ENCODE assay signal across 15 cellular contexts in the genomic region with DNA sequence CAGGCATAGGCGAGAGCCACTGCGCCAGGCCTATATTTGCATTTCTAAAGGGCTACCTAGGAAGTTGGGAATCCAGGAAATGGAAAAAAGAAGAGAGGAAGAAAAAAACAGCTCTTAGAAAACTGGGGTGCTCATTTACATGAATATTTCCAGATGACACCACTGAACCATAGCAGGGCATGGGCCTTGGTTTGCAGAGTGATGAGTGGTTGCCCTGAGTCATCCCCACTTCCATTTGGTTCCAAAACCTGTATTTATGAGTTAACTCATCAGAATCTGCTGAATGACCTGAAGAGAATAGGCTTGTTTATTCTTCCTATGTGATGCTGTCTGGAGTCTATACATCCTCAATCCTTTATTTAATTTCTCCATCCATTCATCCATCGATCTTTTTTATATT. TPM values are rescaled to one million over a fixed set of nuclear protein-coding genes. Genes with fewer than 3 reads are reported as not detected.
DNase-seq lines count a peak whose midpoint lies in the region; TF ChIP-seq lines count a peak whose summit lies in the region.
"Had no signal": no experiment of that assay in that cellular context is flagged by ENCODE, and none has a peak within 500 bp of the region (broad histone marks: within the 10 kb centered on the region; RNA-seq: fewer than 3 reads in every experiment).

No MANE protein-coding gene starts in this region.

- H3K4me1 ChIP-seq in vagina = no peaks in the 10 kb centered on the region

- H3K27ac Mint-ChIP-seq in immature natural killer cell = no peak overlapping the region
- H3K27ac Mint-ChIP-seq: CD14-positive monocyte had no signal

- DNase-seq in Caki2 (ENCODE audit: low read depth) = peak; percentile 40
- peak; percentile 17 for DNase-seq in MG63
- DNase-seq in coronary artery (ENCODE audit: low spot score) = no peak
- peak; percentile 90 for DNase-seq in kidney tubule cell (ENCODE audit: low spot score)
- DNase-seq in NCI-H146 (lab: John Stamatoyannopoulos, UW) = no peak
- no peak for DNase-seq in epidermal melanocyte (ENCODE audit: insufficient read length, low spot score)
- no peak for DNase-seq in immature natural killer cell
- DNase-seq in vagina (ENCODE audit: extremely low spot score in 2 of 2) = no peak
- DNase-seq: dorsolateral prefrontal cortex; MV-4-11; naive thymus-derived CD4-positive, alpha-beta T cell; retina; stimulated activated CD4-positive, alpha-beta T cell treated with anti-CD3 and anti-CD28 coated beads, Interleukin-2, amount 100 ng/mL, for 48 hours had no signal

- H3K27me3 ChIP-seq in MG63 (no peaks in the 10 kb centered on the region), vagina (no peaks in the 10 kb centered on the region)
- H3K27me3 ChIP-seq: dorsolateral prefrontal cortex had no signal

- peaks cover 2 to 8% (median 2%) of the 10 kb centered on the region in 3 donors for H3K27me3 Mint-ChIP-seq in immature natural killer cell (ENCODE audit: low read depth in 3 of 3)

- intact Hi-C loops in vagina (cut with DNase I) = no loop called here

- H3K27ac ChIP-seq in coronary artery = peak overlapping the region; percentile 48 to 88
- no peak overlapping the region for H3K27ac ChIP-seq in vagina

- H3K4me3 Mint-ChIP-seq in immature natural killer cell = no peak overlapping the region
- H3K4me3 Mint-ChIP-seq: CD14-positive monocyte; naive thymus-derived CD4-positive, alpha-beta T cell had no signal

- H3K4me1 Mint-ChIP-seq in immature natural killer cell = no peaks in the 10 kb centered on the region
- H3K4me1 Mint-ChIP-seq: CD14-positive monocyte had no signal

- no peaks in the 10 kb centered on the region for H3K9me3 Mint-ChIP-seq in immature natural killer cell
- H3K9me3 Mint-ChIP-seq: CD14-positive monocyte; naive thymus-derived CD4-positive, alpha-beta T cell had no signal

- TF ChIP-seq CTCF in coronary artery (IDR thresholded peaks at IDR 0.05) (no peak), vagina (IDR thresholded peaks at IDR 0.05) (no peak)

- in situ Hi-C loops in Caki2 (cut with HindIII; ENCODE audit: low pct_unique_long_range_greater_than_20kb, low sequenced_read_pairs) = no loop called here

- H3K9me3 ChIP-seq in MG63 (no peaks in the 10 kb centered on the region), vagina (no peaks in the 10 kb centered on the region)

- TF ChIP-seq POLR2A in vagina (IDR thresholded peaks at IDR 0.05) = no peak

- peaks cover 0 to 12% (median 11%) of the 10 kb centered on the region in 3 donors for H3K36me3 Mint-ChIP-seq in immature natural killer cell
- H3K36me3 Mint-ChIP-seq: CD14-positive monocyte had no signal

- H3K36me3 ChIP-seq in MG63 (no peaks in the 10 kb centered on the region), vagina (no peaks in the 10 kb centered on the region)

- H3K4me3 ChIP-seq in MG63 (no peak overlapping the region), coronary artery (no peak overlapping the region), vagina (no peak overlapping the region)
- H3K4me3 ChIP-seq: dorsolateral prefrontal cortex had no signal

RNA-seq across cellular contexts. Expression of gene EHD3, which starts 36.2 kb away (rescaled TPM):
- 8.6 and 8.9 TPM in 2 replicates for total RNA-seq in Caki2 (2014; rRNA removed; shearing (Covaris generic); ENCODE audit: low replicate concordance)
- total RNA-seq in MG63 (2014; rRNA removed; shearing (Covaris generic); ENCODE audit: low replicate concordance) = 0.07 and 0.30 TPM in 2 replicates
- 1 to 10 TPM; 3.6 to 4.9 (median 3.7) TPM for polyA plus RNA-seq in immature natural killer cell
- total RNA-seq in vagina = 10.3 TPM

RNA-seq across cellular contexts. Expression of gene CAPN14, which starts 52.8 kb away (rescaled TPM):
- 0.57 and 1.6 TPM in 2 replicates for total RNA-seq in Caki2 (2014; rRNA removed; shearing (Covaris generic); ENCODE audit: low replicate concordance)
- not detected in 2 replicates for total RNA-seq in MG63 (2014; rRNA removed; shearing (Covaris generic); ENCODE audit: low replicate concordance)
- polyA plus RNA-seq in immature natural killer cell = not detected
- total RNA-seq in vagina = 4.7 TPM
- total RNA-seq: G401 had no signal
- polyA plus RNA-seq: CD14-positive monocyte had no signal

Comparison
In these comparisons a context has a peak if more than half of its experiments do, and no peak if none do; other contexts are left out.
1. DNase-seq: peak in Caki2 (single experiment), MG63 (single experiment) and kidney tubule cell (single experiment); none in coronary artery (single experiment), NCI-H146 (single experiment), epidermal melanocyte (single experiment), immature natural killer cell (0 of 3) and vagina (0 of 2).